ENCODE assay signal across 8 cellular contexts in genomic region chr6:3455490-3456394, GRCh38. TPM values are rescaled to one million over a fixed set of nuclear protein-coding genes. Genes with fewer than 3 reads are reported as not detected.
DNase-seq lines count a peak whose midpoint lies in the region; ATAC-seq and TF ChIP-seq lines count a peak whose summit lies in the region.

No MANE protein-coding gene starts in this region.

- H3K4me3 ChIP-seq in CD4-positive, CD25-positive, alpha-beta regulatory T cell (ENCODE audit: low read depth, low read length), result peak overlapping the region; percentile 26
- peak overlapping the region; percentile 64 for H3K4me3 ChIP-seq in HUES48 (ENCODE audit: low read depth, low read length)
- H3K4me3 ChIP-seq in body of pancreas, result peak overlapping the region; percentile 13 to 37
- no peak overlapping the region for H3K4me3 ChIP-seq in OCI-LY7 (ENCODE audit: low read depth, low read length, poor library complexity, severe bottlenecking)

- BruUV-seq in OCI-LY7 (replicated peaks; lab: Mats Ljungman, UMichigan), result no TSS peak

- DNase-seq in CD4-positive, CD25-positive, alpha-beta regulatory T cell, result no peak
- peak; percentile 38 to 64 (median 48) for DNase-seq in body of pancreas
- DNase-seq in left colon, result peak; percentile 55 to 70
- peak; percentile 67 for DNase-seq in superior temporal gyrus (ENCODE audit: extremely low spot score)
- no peak for DNase-seq in OCI-LY7 (ENCODE audit: low spot score)

- H3K4me1 ChIP-seq in CD4-positive, CD25-positive, alpha-beta regulatory T cell (ENCODE audit: control insufficient read depth, insufficient read depth, low read length, poor library complexity, severe bottlenecking), result peaks cover 18% of the 10 kb centered on the region
- H3K4me1 ChIP-seq in HUES48 (ENCODE audit: control insufficient read depth, insufficient read depth, low read length) (peaks cover 43% of the 10 kb centered on the region), body of pancreas (peaks cover 29% of the 10 kb centered on the region), OCI-LY7 (ENCODE audit: insufficient read depth, low read length, poor library complexity, severe bottlenecking) (no peaks in the 10 kb centered on the region)

- ATAC-seq in CD4-positive, CD25-positive, alpha-beta regulatory T cell (ENCODE audit: low read depth in 2 of 2), result no peak
- ATAC-seq in body of pancreas, result peak; percentile 4
- ATAC-seq in left colon, result peak; percentile 14
- no peak for ATAC-seq in GM19324 (IDR thresholded peaks at IDR 0.05; ENCODE audit: low FRiP score, unreplicated experiment)
- ATAC-seq in GM19395 (IDR thresholded peaks at IDR 0.05; ENCODE audit: unreplicated experiment), result no peak

- no peaks in the 10 kb centered on the region for H3K9me3 Mint-ChIP-seq in CD4-positive, CD25-positive, alpha-beta regulatory T cell

- no peaks in the 10 kb centered on the region for H3K9me3 ChIP-seq in CD4-positive, CD25-positive, alpha-beta regulatory T cell (ENCODE audit: control insufficient read depth in 2 of 2, low read length in 2 of 2)
- no peaks in the 10 kb centered on the region for H3K9me3 ChIP-seq in HUES48 (ENCODE audit: control insufficient read depth, insufficient read depth, low read length)
- no peaks in the 10 kb centered on the region for H3K9me3 ChIP-seq in body of pancreas
- no peaks in the 10 kb centered on the region for H3K9me3 ChIP-seq in OCI-LY7 (ENCODE audit: low read length)

- no peak overlapping the region for H3K4me2 ChIP-seq in OCI-LY7 (ENCODE audit: low read length)

- no peak for TF ChIP-seq CTCF in body of pancreas (IDR thresholded peaks at IDR 0.05)
- TF ChIP-seq CTCF in OCI-LY7 (conservative IDR thresholded peaks at IDR 0.05; ENCODE audit: low read length), result no peak

- H3K27me3 Mint-ChIP-seq in CD4-positive, CD25-positive, alpha-beta regulatory T cell, result peaks cover 32% of the 10 kb centered on the region

- POLR2A ChIA-PET in OCI-LY7 (lab: Charles Lee), result no interaction called here

- H3K27ac ChIP-seq in CD4-positive, CD25-positive, alpha-beta regulatory T cell (ENCODE audit: insufficient read depth, low read length, poor library complexity, severe bottlenecking), result no peak overlapping the region
- H3K27ac ChIP-seq in HUES48 (ENCODE audit: low read depth, low read length) (no peak overlapping the region), body of pancreas (peak overlapping the region; percentile 37 to 64 (median 60)), OCI-LY7 (ENCODE audit: low read depth, low read length, poor library complexity, severe bottlenecking) (no peak overlapping the region)

- H3K27me3 ChIP-seq in CD4-positive, CD25-positive, alpha-beta regulatory T cell (ENCODE audit: control insufficient read depth, insufficient read depth, low read length), result peaks cover 33% of the 10 kb centered on the region
- H3K27me3 ChIP-seq in HUES48 (ENCODE audit: control insufficient read depth, insufficient read depth, low read length) (peaks cover 40% of the 10 kb centered on the region), body of pancreas (no peaks in the 10 kb centered on the region)

- no peaks in the 10 kb centered on the region for H3K9me2 ChIP-seq in OCI-LY7 (ENCODE audit: insufficient read depth, low read length)

- no peaks in the 10 kb centered on the region; the same call in 1 of the 2 replicates for H4K20me1 ChIP-seq in OCI-LY7 (ENCODE audit: insufficient read depth, low read length)

- H3K79me2 ChIP-seq in OCI-LY7 (ENCODE audit: insufficient read depth, low read depth, low read length), result no peaks in the 10 kb centered on the region

- WGBS in body of pancreas, 2 donors, result 1% methylated on average over 12 to 58 of the region's 61 CpGs

- H3K36me3 ChIP-seq in CD4-positive, CD25-positive, alpha-beta regulatory T cell (ENCODE audit: control insufficient read depth, insufficient read depth, low read length), result no peaks in the 10 kb centered on the region
- H3K36me3 ChIP-seq in HUES48 (ENCODE audit: control insufficient read depth, insufficient read depth, low read length) (no peaks in the 10 kb centered on the region), body of pancreas (replicated peaks in 1 of 2; ENCODE audit: insufficient read depth in 1 of 2, low read depth in 2 of 2) (no peaks in the 10 kb centered on the region), OCI-LY7 (ENCODE audit: insufficient read depth, low read length) (no peaks in the 10 kb centered on the region)

- CTCF ChIA-PET in OCI-LY7 (lab: Charles Lee; ENCODE audit: unreplicated experiment), result no interaction called here

- TF ChIP-seq POLR2A in body of pancreas (IDR thresholded peaks at IDR 0.05), result no peak

- no peaks in the 10 kb centered on the region for H3K36me3 Mint-ChIP-seq in CD4-positive, CD25-positive, alpha-beta regulatory T cell

- no peak overlapping the region for H2AFZ ChIP-seq in OCI-LY7 (ENCODE audit: low read length)

- H3K9ac ChIP-seq in HUES48 (ENCODE audit: low read depth, low read length), result no peak overlapping the region

- H3K4me3 Mint-ChIP-seq in CD4-positive, CD25-positive, alpha-beta regulatory T cell, result peak overlapping the region in 1 of 4 donors; percentile 47

- peaks cover 5 to 23% (median 9%) of the 10 kb centered on the region in 4 donors for H3K4me1 Mint-ChIP-seq in CD4-positive, CD25-positive, alpha-beta regulatory T cell

- no peak overlapping the region for H3K27ac Mint-ChIP-seq in CD4-positive, CD25-positive, alpha-beta regulatory T cell

- intact Hi-C loops in body of pancreas (cut with DNase I) (loop anchor here (10.0 kb wide), 1 partner anchor 171 kb away; no protein-coding TSS in a partner anchor), left colon (cut with DNase I, micrococcal nuclease) (no loop called here), OCI-LY7 (cut with micrococcal nuclease; ENCODE audit: unreplicated experiment) (loop anchor here (2.0 kb wide), 1 partner anchor 177 kb away; no protein-coding TSS in a partner anchor)

RNA-seq across cellular contexts. Expression of gene SLC22A23, which starts 1.1 kb away (rescaled TPM):
- total RNA-seq in CD4-positive, CD25-positive, alpha-beta regulatory T cell, result 6.3 TPM
- under 1 TPM; 0.24 to 0.73 (median 0.51) TPM for polyA plus RNA-seq in CD4-positive, CD25-positive, alpha-beta regulatory T cell
- total RNA-seq in body of pancreas, result 10 to 100 TPM; 20.4 to 32.2 TPM
- 10 to 100 TPM; 75.2 to 98.6 TPM for total RNA-seq in left colon
- total RNA-seq in OCI-LY7 (2014; rRNA removed; shearing (Covaris generic)), result not detected in 2 replicates
- total RNA-seq in OCI-LY7 (2022), result not detected in 2 replicates

Comparison
In these comparisons a context has a peak if more than half of its experiments do, and no peak if none do; other contexts are left out.
1. ATAC-seq: peak in body of pancreas (single experiment) and left colon (single experiment); none in CD4-positive, CD25-positive, alpha-beta regulatory T cell (0 of 2), GM19324 (single experiment) and GM19395 (single experiment).
2. DNase-seq: peak in body of pancreas (4 of 4), left colon (2 of 2) and superior temporal gyrus (single experiment); none in CD4-positive, CD25-positive, alpha-beta regulatory T cell (0 of 3) and OCI-LY7 (single experiment).
3. H3K27ac ChIP-seq: peak in body of pancreas (4 of 4); none in CD4-positive, CD25-positive, alpha-beta regulatory T cell (single experiment), HUES48 (single experiment) and OCI-LY7 (single experiment).
4. intact Hi-C loops: an anchor here in body of pancreas (10.0 kb wide) and OCI-LY7 (2.0 kb wide); none called in left colon.